11 cellular contexts compared by ENCODE assay signal in genomic region chr6:36608788-36609563, GRCh38. TPM values are rescaled to one million over a fixed set of nuclear protein-coding genes. Genes with fewer than 3 reads are reported as not detected.
DNase-seq lines count a peak whose midpoint lies in the region; TF ChIP-seq lines count a peak whose summit lies in the region.
"Had no signal": no experiment of that assay in that cellular context is flagged by ENCODE, and none has a peak within 500 bp of the region (broad histone marks: within the 10 kb centered on the region; RNA-seq: fewer than 3 reads in every experiment).

No MANE protein-coding gene starts in this region.

- H3K27me3 Mint-ChIP-seq in activated naive CD4-positive, alpha-beta T cell treated with anti-CD3 and anti-CD28 coated beads, Interleukin-2, amount 10 ng/mL, durations not matched to agents 7 days and 5 days, result no peaks in the 10 kb centered on the region
- no peaks in the 10 kb centered on the region for H3K27me3 Mint-ChIP-seq in activated T-helper 2 cell treated with anti-CD3 and anti-CD28 coated beads, Interferon-gamma antibody, Interleukin-2, Interleukin-4, amounts not matched to agents 10 μg/mL and 5 μg/mL and 100 μg/mL, durations not matched to agents 14 hours and 24 hours and 36 hours (ENCODE audit: low read depth)

- WGBS in liver, result 19% methylated on average over 5 of the region's 5 CpGs
- 94% methylated on average over 5 of the region's 5 CpGs for WGBS in thymus

- H3K9ac ChIP-seq in liver (ENCODE audit: low read depth in 1 of 2, low read length in 2 of 2), result no peak overlapping the region

- H3K9me3 ChIP-seq in liver (ENCODE audit: control insufficient read depth in 4 of 4, low read length in 3 of 4) (no peaks in the 10 kb centered on the region), thymus (ENCODE audit: control insufficient read depth) (no peaks in the 10 kb centered on the region)

- peak; percentile 28 to 38 for TF ChIP-seq RAD21 in liver (IDR thresholded peaks at IDR 0.05)

- no peak for DNase-seq in activated naive CD4-positive, alpha-beta T cell treated with anti-CD3 and anti-CD28 coated beads, Interleukin-2, amount 10 ng/mL, durations not matched to agents 7 days and 5 days
- no peak for DNase-seq in activated naive CD4-positive, alpha-beta T cell (lab: John Stamatoyannopoulos, UW)
- no peak for DNase-seq in activated T-helper 2 cell treated with anti-CD3 and anti-CD28 coated beads, Interferon-gamma antibody, Interleukin-2, Interleukin-4, amounts not matched to agents 10 μg/mL and 5 μg/mL and 100 μg/mL, durations not matched to agents 14 hours and 24 hours and 36 hours (ENCODE audit: low spot score)
- DNase-seq in NCI-H1417 treated with DMSO at 0.1 percent for 48 hours (lab: John Stamatoyannopoulos, UW), result no peak
- DNase-seq in DMS53 (lab: John Stamatoyannopoulos, UW), result no peak
- no peak for DNase-seq in activated CD4-positive, alpha-beta T cell treated with anti-CD3 and anti-CD28 coated beads for 1 hour
- DNase-seq: activated T-cell treated with anti-CD3 and anti-CD28 coated beads for 4 hours; stimulated activated CD4-positive, alpha-beta T cell treated with anti-CD3 and anti-CD28 coated beads, Interleukin-2, amount 100 ng/mL, for 48 hours had no signal

- intact Hi-C loops in activated T-helper 2 cell treated with anti-CD3 and anti-CD28 coated beads, Interferon-gamma antibody, Interleukin-2, Interleukin-4, amounts not matched to agents 10 μg/mL and 5 μg/mL and 100 μg/mL, durations not matched to agents 14 hours and 24 hours and 36 hours (cut with micrococcal nuclease), result no loop called here

- H3K27me3 ChIP-seq in liver (ENCODE audit: control insufficient read depth in 4 of 4, insufficient read depth in 4 of 4, low read length in 3 of 4), result no peaks in the 10 kb centered on the region
- no peaks in the 10 kb centered on the region for H3K27me3 ChIP-seq in thymus (ENCODE audit: control insufficient read depth, insufficient read depth)

- H3K36me3 ChIP-seq in liver (ENCODE audit: control insufficient read depth in 4 of 4, insufficient read depth in 3 of 4, low read depth in 1 of 4, low read length in 3 of 4) (peaks cover 10 to 38% (median 25%) of the 10 kb centered on the region in 4 donors), thymus (ENCODE audit: control insufficient read depth, insufficient read depth) (peaks cover 78% of the 10 kb centered on the region)

- CTCF ChIA-PET in activated naive CD4-positive, alpha-beta T cell treated with anti-CD3 and anti-CD28 coated beads, Interleukin-2, amount 10 ng/mL, durations not matched to agents 7 days and 5 days (lab: Charles Lee), result interaction anchor here (0.9 to 1.5 kb wide), 3 partner anchors 14 to 126 kb away, joined by 3 to 6 read pairs (median 6); no protein-coding TSS in a partner anchor

- no peaks in the 10 kb centered on the region for H3K9me3 Mint-ChIP-seq in activated naive CD4-positive, alpha-beta T cell treated with anti-CD3 and anti-CD28 coated beads, Interleukin-2, amount 10 ng/mL, durations not matched to agents 7 days and 5 days
- no peaks in the 10 kb centered on the region for H3K9me3 Mint-ChIP-seq in activated T-helper 2 cell treated with anti-CD3 and anti-CD28 coated beads, Interferon-gamma antibody, Interleukin-2, Interleukin-4, amounts not matched to agents 10 μg/mL and 5 μg/mL and 100 μg/mL, durations not matched to agents 14 hours and 24 hours and 36 hours

- H3K4me1 Mint-ChIP-seq in activated naive CD4-positive, alpha-beta T cell treated with anti-CD3 and anti-CD28 coated beads, Interleukin-2, amount 10 ng/mL, durations not matched to agents 7 days and 5 days, result peaks cover 47% of the 10 kb centered on the region
- peaks cover 29% of the 10 kb centered on the region for H3K4me1 Mint-ChIP-seq in activated T-helper 2 cell treated with anti-CD3 and anti-CD28 coated beads, Interferon-gamma antibody, Interleukin-2, Interleukin-4, amounts not matched to agents 10 μg/mL and 5 μg/mL and 100 μg/mL, durations not matched to agents 14 hours and 24 hours and 36 hours (ENCODE audit: low read depth)

- H3K4me1 ChIP-seq in liver (ENCODE audit: control insufficient read depth in 4 of 4, insufficient read depth in 4 of 4, low read length in 3 of 4) (peaks cover 21 to 56% (median 53%) of the 10 kb centered on the region in 4 donors), thymus (ENCODE audit: control insufficient read depth, insufficient read depth, low read length) (no peaks in the 10 kb centered on the region)

- no peak overlapping the region for H3K4me3 ChIP-seq in liver (ENCODE audit: low read depth in 1 of 3, low read length in 3 of 3)
- no peak overlapping the region for H3K4me3 ChIP-seq in thymus (ENCODE audit: low read length)
- H3K4me3 ChIP-seq: lung had no signal

- H3K27ac Mint-ChIP-seq in activated naive CD4-positive, alpha-beta T cell treated with anti-CD3 and anti-CD28 coated beads, Interleukin-2, amount 10 ng/mL, durations not matched to agents 7 days and 5 days, result peak overlapping the region; percentile 49
- H3K27ac Mint-ChIP-seq in activated T-helper 2 cell treated with anti-CD3 and anti-CD28 coated beads, Interferon-gamma antibody, Interleukin-2, Interleukin-4, amounts not matched to agents 10 μg/mL and 5 μg/mL and 100 μg/mL, durations not matched to agents 14 hours and 24 hours and 36 hours, result peak overlapping the region; percentile 33

- H3K36me3 Mint-ChIP-seq in activated naive CD4-positive, alpha-beta T cell treated with anti-CD3 and anti-CD28 coated beads, Interleukin-2, amount 10 ng/mL, durations not matched to agents 7 days and 5 days, result peaks cover 68% of the 10 kb centered on the region
- peaks cover 88% of the 10 kb centered on the region for H3K36me3 Mint-ChIP-seq in activated T-helper 2 cell treated with anti-CD3 and anti-CD28 coated beads, Interferon-gamma antibody, Interleukin-2, Interleukin-4, amounts not matched to agents 10 μg/mL and 5 μg/mL and 100 μg/mL, durations not matched to agents 14 hours and 24 hours and 36 hours (ENCODE audit: low read depth)

- H3K27ac ChIP-seq in liver (ENCODE audit: low read depth in 1 of 2, low read length in 2 of 2), result peak overlapping the region in 1 of 2 donors; percentile 6
- peak overlapping the region; percentile 31 for H3K27ac ChIP-seq in thymus (ENCODE audit: low read depth)

- no peak for TF ChIP-seq CTCF in liver (IDR thresholded peaks at IDR 0.05; ENCODE audit: low read depth, low read length, missing input control)

- no peak overlapping the region for H3K4me3 Mint-ChIP-seq in activated naive CD4-positive, alpha-beta T cell treated with anti-CD3 and anti-CD28 coated beads, Interleukin-2, amount 10 ng/mL, durations not matched to agents 7 days and 5 days
- no peak overlapping the region for H3K4me3 Mint-ChIP-seq in activated T-helper 2 cell treated with anti-CD3 and anti-CD28 coated beads, Interferon-gamma antibody, Interleukin-2, Interleukin-4, amounts not matched to agents 10 μg/mL and 5 μg/mL and 100 μg/mL, durations not matched to agents 14 hours and 24 hours and 36 hours (ENCODE audit: low read depth)

TF ChIP-seq in liver, 16 proteins besides CTCF, POLR2A, EP300 and RAD21 (continues in another document):
- peak; percentile 82 to 85 for TF ChIP-seq HNF4A (conservative IDR thresholded peaks at IDR 0.05)
- TF ChIP-seq, protein P1, sequence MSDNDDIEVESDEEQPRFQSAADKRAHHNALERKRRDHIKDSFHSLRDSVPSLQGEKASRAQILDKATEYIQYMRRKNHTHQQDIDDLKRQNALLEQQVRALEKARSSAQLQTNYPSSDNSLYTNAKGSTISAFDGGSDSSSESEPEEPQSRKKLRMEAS (IDR thresholded peaks at IDR 0.05), result peak; percentile 40
- peak; percentile 48 for TF ChIP-seq YY1 (IDR thresholded peaks at IDR 0.05)
- peak; percentile 49 for TF ChIP-seq HNF4G (IDR thresholded peaks at IDR 0.05)
- no peak for TF ChIP-seq NR2F2 (IDR thresholded peaks at IDR 0.05)
- TF ChIP-seq SP1 (IDR thresholded peaks at IDR 0.05), result peak; percentile 54
- TF ChIP-seq ATF3 (IDR thresholded peaks at IDR 0.05), result peak; percentile 9
- TF ChIP-seq TAF1 (conservative IDR thresholded peaks at IDR 0.05), result no peak
- TF ChIP-seq REST (IDR thresholded peaks at IDR 0.05), result no peak
- TF ChIP-seq FOXA2 (IDR thresholded peaks at IDR 0.05), result no peak
- TF ChIP-seq RXRA (IDR thresholded peaks at IDR 0.05), result peak; percentile 75 to 82
- TF ChIP-seq JUND (IDR thresholded peaks at IDR 0.05), result peak in 1 of 2 donors; percentile 34

RNA-seq across cellular contexts. Expression of gene SRSF3, which starts 14.8 kb away (rescaled TPM):
- 512 and 541 TPM in 2 replicates for total RNA-seq in activated T-helper 2 cell treated with anti-CD3 and anti-CD28 coated beads, Interferon-gamma antibody, Interleukin-2, Interleukin-4, amounts not matched to agents 10 μg/mL and 5 μg/mL and 100 μg/mL, durations not matched to agents 14 hours and 24 hours and 36 hours
- total RNA-seq in liver, result 100 to 1,000 TPM in 1 of 2 donors, 10 to 100 TPM in 1; 62.8 to 101 TPM
- polyA plus RNA-seq in liver, result 100 to 1,000 TPM; 101 to 103 TPM
- polyA plus RNA-seq in thymus, result 299 TPM
